ENCODE assay signal across 6 cellular contexts in the genomic region with DNA sequence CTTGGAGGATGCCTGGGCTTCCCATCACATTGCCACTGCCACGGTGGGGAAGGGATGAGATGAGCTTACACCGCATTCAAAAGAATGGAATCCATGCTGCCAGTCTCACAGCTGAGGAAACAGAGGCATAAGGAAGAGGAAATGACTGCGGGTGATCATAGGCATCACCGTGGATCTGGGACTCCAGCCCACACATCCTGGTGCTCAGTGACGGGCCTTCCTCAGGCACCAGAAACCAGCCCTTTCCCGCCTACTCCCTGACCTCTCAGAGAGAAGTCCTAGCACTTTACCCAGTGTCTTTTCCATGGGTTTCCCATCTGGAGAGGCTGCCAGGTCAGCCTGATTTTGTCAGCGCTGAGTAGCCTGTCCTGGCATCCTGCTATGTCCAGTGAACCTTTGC. TPM values are rescaled to one million over a fixed set of nuclear protein-coding genes. Genes with fewer than 3 reads are reported as not detected.
"Had no signal": no experiment of that assay in that cellular context is flagged by ENCODE, and none has a peak within 500 bp of the region (broad histone marks: within the 10 kb centered on the region; RNA-seq: fewer than 3 reads in every experiment).

No MANE protein-coding gene starts in this region.

- ATAC-seq: GM23338, K562 had no signal

- DNase-seq: H9, HCEC 1CT, IMR-90 had no signal

RNA-seq across cellular contexts. Expression of a gene that starts 5.3 kb away (rescaled TPM):
- total RNA-seq: H9, HT-29 had no signal
